In the genomic region with DNA sequence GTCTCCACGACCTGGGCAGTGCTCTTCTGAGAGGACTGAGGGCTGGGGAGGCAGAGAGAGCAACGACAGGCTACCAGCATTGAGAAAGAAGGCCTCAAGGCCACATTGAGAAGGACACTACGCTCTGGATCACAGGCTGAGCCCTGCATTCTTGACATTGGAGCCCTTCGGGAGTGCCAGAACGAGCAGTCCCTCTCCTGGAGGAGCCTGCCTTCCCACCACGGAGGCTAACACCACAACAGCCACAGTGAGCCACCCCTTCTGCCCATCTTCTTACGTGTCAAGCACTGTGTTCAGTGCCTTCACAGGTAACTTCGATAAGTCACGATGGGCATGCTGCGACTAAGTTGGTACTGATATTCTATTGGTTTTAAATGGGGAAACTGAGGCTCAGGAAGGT, we compare ENCODE assay signal across 23 cellular contexts.
DNase-seq lines count a peak whose midpoint lies in the region; ATAC-seq and TF ChIP-seq lines count a peak whose summit lies in the region.
"Had no signal": no experiment of that assay in that cellular context is flagged by ENCODE, and none has a peak within 500 bp of the region (broad histone marks: within the 10 kb centered on the region; RNA-seq: fewer than 3 reads in every experiment).

No MANE protein-coding gene starts in this region.

- WGBS in thyroid gland, 2 donors, result 76 to 86% methylated on average over 10 of the region's 10 CpGs

- H3K4me3 Mint-ChIP-seq in mesothelial cell of epicardium, result no peak overlapping the region
- H3K4me3 Mint-ChIP-seq: endodermal cell; stimulated activated naive CD8-positive, alpha-beta T cell treated with anti-CD3 and anti-CD28 coated beads, Interleukin-15, amount 100 ng/mL, for 72 hours had no signal

- H3K9me3 ChIP-seq in stomach smooth muscle (ENCODE audit: control insufficient read depth in 2 of 2, low read length in 2 of 2), result no peaks in the 10 kb centered on the region
- H3K9me3 ChIP-seq in thyroid gland, result no peaks in the 10 kb centered on the region
- H3K9me3 ChIP-seq: lower lobe of right lung, vagina had no signal

- DNase-seq in activated CD8-positive, alpha-beta memory T cell treated with anti-CD3 and anti-CD28 coated beads, Interleukin-2, amount 50 U/mL, for 48 hours, result peak; percentile 39
- no peak for DNase-seq in activated CD8-positive, alpha-beta memory T cell treated with anti-CD3 and anti-CD28 coated beads, Interleukin-2, amount 50 U/mL, for 4 hours
- DNase-seq in mesothelial cell of epicardium (ENCODE audit: low spot score in 2 of 2, unreplicated experiment in 2 of 2) (peak in 1 of 2 experiments; percentile 16), NCI-H345 treated with DMSO at 0.1 percent for 48 hours (lab: John Stamatoyannopoulos, UW; ENCODE audit: unreplicated experiment) (no peak), thyroid gland (no peak)
- DNase-seq: activated CD4-positive, alpha-beta T cell treated with anti-CD3 and anti-CD28 coated beads for 1 hour; activated effector memory CD4-positive, alpha-beta T cell treated with anti-CD3 and anti-CD28 coated beads, Interleukin-2, amount 50 U/mL, for 16 hours; anterior cingulate cortex; lower lobe of right lung; NCI-H748 treated with DMSO at 0.1 percent for 48 hours; posterior cingulate gyrus; SIG-M5; stimulated activated CD4-positive, alpha-beta T cell treated with anti-CD3 and anti-CD28 coated beads, Interleukin-2, amount 100 ng/mL, for 48 hours; stimulated activated naive CD8-positive, alpha-beta T cell treated with anti-CD3 and anti-CD28 coated beads, Interleukin-15, amount 100 ng/mL, for 72 hours; T-helper 9 cell had no signal

- intact Hi-C loops in thyroid gland (cut with DNase I), result loop anchor here (10.0 kb wide), 1 partner anchor 893 kb away; no protein-coding TSS in a partner anchor

- no peak for TF ChIP-seq POLR2A in thyroid gland (IDR thresholded peaks at IDR 0.05)

- peak overlapping the region; percentile 8 for H3K27ac Mint-ChIP-seq in mesothelial cell of epicardium
- H3K27ac Mint-ChIP-seq: endodermal cell had no signal

- H3K27ac ChIP-seq in VCaP, result peak overlapping the region; percentile 87
- peak overlapping the region; percentile 31 for H3K27ac ChIP-seq in stomach smooth muscle (ENCODE audit: low read length)
- H3K27ac ChIP-seq in thyroid gland, result no peak overlapping the region
- H3K27ac ChIP-seq: lower lobe of right lung had no signal

- H3K9me3 Mint-ChIP-seq in mesothelial cell of epicardium, result peaks cover 12% of the 10 kb centered on the region

- H3K36me3 Mint-ChIP-seq in mesothelial cell of epicardium, result peaks cover 2% of the 10 kb centered on the region
- H3K36me3 Mint-ChIP-seq: IgD-negative memory B cell had no signal

- TF ChIP-seq CTCF in VCaP (conservative IDR thresholded peaks at IDR 0.05), result no peak
- no peak for TF ChIP-seq CTCF in mesothelial cell of epicardium (IDR thresholded peaks at IDR 0.05; ENCODE audit: unreplicated experiment)
- TF ChIP-seq CTCF in thyroid gland (IDR thresholded peaks at IDR 0.05), result no peak

- peaks cover 26% of the 10 kb centered on the region for H3K4me1 Mint-ChIP-seq in mesothelial cell of epicardium

- H3K36me3 ChIP-seq in stomach smooth muscle (ENCODE audit: control insufficient read depth in 2 of 2, insufficient read depth in 2 of 2, low read length in 2 of 2) (no peaks in the 10 kb centered on the region), thyroid gland (no peaks in the 10 kb centered on the region)
- H3K36me3 ChIP-seq: lower lobe of right lung, vagina had no signal

- no peaks in the 10 kb centered on the region for H3K27me3 Mint-ChIP-seq in mesothelial cell of epicardium (ENCODE audit: low read depth)

- peaks cover 59% of the 10 kb centered on the region for H3K4me1 ChIP-seq in stomach smooth muscle (ENCODE audit: control insufficient read depth, insufficient read depth, low read length)
- H3K4me1 ChIP-seq in thyroid gland, result peaks cover 4 to 14% of the 10 kb centered on the region in 2 donors

- no peak for ATAC-seq in HG02973 (IDR thresholded peaks at IDR 0.05; ENCODE audit: unreplicated experiment)
- ATAC-seq: A549; lower lobe of right lung; stimulated activated naive CD8-positive, alpha-beta T cell treated with anti-CD3 and anti-CD28 coated beads, Interleukin-15, amount 100 ng/mL, for 72 hours had no signal

- no peak overlapping the region for H3K9ac ChIP-seq in stomach smooth muscle (ENCODE audit: low read length in 2 of 2)

- H3K27me3 ChIP-seq in stomach smooth muscle (ENCODE audit: control insufficient read depth in 1 of 2, insufficient read depth in 2 of 2, low read length in 2 of 2), result no peaks in the 10 kb centered on the region
- H3K27me3 ChIP-seq in thyroid gland, result no peaks in the 10 kb centered on the region
- H3K27me3 ChIP-seq: vagina had no signal

- no peak overlapping the region for H3K4me3 ChIP-seq in stomach smooth muscle (ENCODE audit: low read length in 2 of 2)
- H3K4me3 ChIP-seq in thyroid gland (replicated peaks in 1 of 3), result no peak overlapping the region
- H3K4me3 ChIP-seq: A549, lower lobe of right lung, skin epidermis, vagina had no signal

Comparison
In these comparisons a context has a peak if more than half of its experiments do, and no peak if none do; other contexts are left out.
1. H3K27ac ChIP-seq: peak in VCaP (single experiment) and stomach smooth muscle (single experiment); none in thyroid gland (0 of 3).